Comparison of ENCODE assay signal across 21 cellular contexts in the genomic region with DNA sequence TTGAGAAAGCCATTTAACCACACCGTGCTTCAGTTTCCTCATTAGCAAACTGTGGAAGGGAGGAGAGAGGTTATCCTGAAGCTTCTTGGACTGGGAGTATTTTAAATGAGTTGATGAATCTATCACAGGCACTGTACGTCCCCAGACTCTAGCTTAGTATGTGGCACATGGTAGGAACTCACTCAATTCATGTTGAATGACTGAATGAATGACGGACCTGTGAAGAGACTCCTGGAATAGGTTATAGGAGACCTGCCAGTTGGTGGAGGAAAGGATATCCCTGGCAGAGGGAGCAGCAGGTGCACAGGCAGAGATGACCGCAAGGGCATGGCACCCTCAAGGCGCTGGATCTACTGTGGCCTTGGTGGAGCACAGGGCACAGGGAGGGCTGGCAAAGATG.
"Had no signal": no experiment of that assay in that cellular context is flagged by ENCODE, and none has a peak within 500 bp of the region (broad histone marks: within the 10 kb centered on the region; RNA-seq: fewer than 3 reads in every experiment).

No MANE protein-coding gene starts in this region.

- H3K36me3 ChIP-seq: colonic mucosa, esophagus squamous epithelium, gastrocnemius medialis, heart right ventricle, left lung, lower lobe of right lung had no signal

- H3K9me3 ChIP-seq: colonic mucosa, esophagus squamous epithelium, gastrocnemius medialis, heart right ventricle, left lung, lower lobe of right lung, mucosa of descending colon had no signal

- H3K4me1 ChIP-seq: colonic mucosa, left lung, lower lobe of right lung had no signal

- DNase-seq: colonic mucosa; cortex of kidney; effector CD8-positive, alpha-beta T cell; effector memory CD8-positive, alpha-beta T cell; endodermal cell; erythroblast; esophagus squamous epithelium; foreskin fibroblast; foreskin melanocyte; glutamatergic neuron; head of caudate nucleus; heart right ventricle; hippocampal formation; left cardiac atrium; left lung; left ventricle myocardium superior; lower lobe of right lung; mesenchymal stem cell; mucosa of descending colon had no signal

- H3K4me3 ChIP-seq: colonic mucosa, esophagus squamous epithelium, gastrocnemius medialis, heart right ventricle, left lung, lower lobe of right lung, mucosa of descending colon had no signal

- H3K27ac ChIP-seq: colonic mucosa, epithelial cell of prostate, esophagus squamous epithelium, gastrocnemius medialis, heart right ventricle, left lung, lower lobe of right lung had no signal

- H3K27me3 ChIP-seq: colonic mucosa had no signal
